28 cellular contexts compared by ENCODE assay signal in genomic region chr2:235712176-235712575, GRCh38.
"Had no signal": no experiment of that assay in that cellular context is flagged by ENCODE, and none has a peak within 500 bp of the region (broad histone marks: within the 10 kb centered on the region; RNA-seq: fewer than 3 reads in every experiment).

No MANE protein-coding gene starts in this region.

- H3K9me3 ChIP-seq: Peyer's patch had no signal

- H3K27ac ChIP-seq: Peyer's patch, VCaP had no signal

- H3K27me3 ChIP-seq: Peyer's patch had no signal

- DNase-seq: activated B cell treated with CpG ODN at 0.5 μM for 24 hours; activated CD4-positive, alpha-beta memory T cell treated with anti-CD3 and anti-CD28 coated beads, Interleukin-2, amount 10 ng/mL, durations not matched to agents 7 days and 5 days; activated CD4-positive, alpha-beta T cell treated with anti-CD3 and anti-CD28 coated beads for 4 hours; activated CD4-positive, CD25-positive, alpha-beta regulatory T cell treated with anti-CD3 and anti-CD28 coated beads, Interleukin-2, amount 50 U/mL, for 72 hours; activated CD8-positive, alpha-beta memory T cell treated with anti-CD3 and anti-CD28 coated beads for 24 hours; activated CD8-positive, alpha-beta memory T cell treated with anti-CD3 and anti-CD28 coated beads, Interleukin-2, amount 10 ng/mL, durations not matched to agents 7 days and 5 days; activated CD8-positive, alpha-beta memory T cell treated with anti-CD3 and anti-CD28 coated beads, Interleukin-2, amount 50 U/mL, for 48 hours; activated effector memory CD4-positive, alpha-beta T cell treated with Interleukin-2 at 50 U/mL for 16 hours; activated naive CD4-positive, alpha-beta T cell treated with anti-CD3 and anti-CD28 coated beads, Interleukin-2, amount 10 ng/mL, durations not matched to agents 7 days and 5 days; activated naive CD8-positive, alpha-beta T cell treated with anti-CD3 and anti-CD28 coated beads, Interleukin-2, amount 50 U/mL, for 24 hours; activated T-cell treated with anti-CD3 and anti-CD28 coated beads, Interleukin-2, amount 50 U/mL, for 48 hours; NCI-H1048; NCI-H1105 treated with DMSO at 0.1 percent for 48 hours; NCI-H1436; NCI-H1694; NCI-H1930; NCI-H2081 treated with DMSO at 0.1 percent for 48 hours; NCI-H345; NCI-H524 treated with DMSO at 0.1 percent for 48 hours; Right ventricle myocardium superior; RPMI8226; SW 1271; T-helper 1 cell; T-helper 2 cell; T-helper 9 cell had no signal

- H3K4me3 ChIP-seq: K562, Peyer's patch had no signal

- ATAC-seq: activated CD8-positive, alpha-beta memory T cell treated with anti-CD3 and anti-CD28 coated beads, Interleukin-2, amount 10 ng/mL, durations not matched to agents 7 days and 5 days; activated naive CD8-positive, alpha-beta T cell treated with anti-CD3 and anti-CD28 coated beads, Interleukin-2, amount 50 U/mL, for 24 hours; K562 had no signal
